ENCODE assay signal across 26 cellular contexts in the genomic region with DNA sequence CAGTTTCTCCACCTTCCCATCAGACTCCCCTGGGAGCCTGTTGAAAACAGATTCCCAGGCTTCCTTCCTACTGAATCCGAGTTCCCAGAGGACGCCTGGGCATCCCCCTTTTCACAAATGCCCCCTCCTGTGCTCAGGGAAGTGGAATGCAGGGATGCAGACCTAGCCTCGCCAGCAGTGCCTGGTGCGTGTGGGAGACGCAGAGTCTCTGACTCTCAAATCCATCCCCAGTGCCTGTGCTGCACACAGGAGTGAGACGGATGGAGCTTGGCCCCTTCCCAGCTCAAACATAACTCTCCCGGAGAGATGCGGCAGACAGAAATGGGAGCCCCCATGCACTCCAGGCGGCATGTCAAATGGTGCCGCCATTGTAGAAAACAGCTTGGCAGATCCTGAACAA.
"Had no signal": no experiment of that assay in that cellular context is flagged by ENCODE, and none has a peak within 500 bp of the region (broad histone marks: within the 10 kb centered on the region; RNA-seq: fewer than 3 reads in every experiment).

No MANE protein-coding gene starts in this region.

- H3K4me3 Mint-ChIP-seq: activated B cell treated with CpG ODN at 0.5 μM for 24 hours; activated CD4-positive, alpha-beta memory T cell treated with anti-CD3 and anti-CD28 coated beads for 36 hours; activated CD4-positive, alpha-beta T cell treated with anti-CD3 and anti-CD28 coated beads, Interleukin-2, amount 10 ng/mL, durations not matched to agents 24 days and 14 days; activated naive CD8-positive, alpha-beta T cell treated with anti-CD3 and anti-CD28 coated beads, Interleukin-2, amount 50 U/mL, for 24 hours; activated T-cell treated with anti-CD3 and anti-CD28 coated beads, Interleukin-2, amount 50 U/mL, for 4 hours; central memory CD8-positive, alpha-beta T cell; T-helper 17 cell had no signal

- H3K36me3 ChIP-seq: ascending aorta had no signal

- H3K27me3 ChIP-seq: ascending aorta, body of pancreas had no signal

- H3K9me3 Mint-ChIP-seq: activated B cell treated with CpG ODN at 0.5 μM for 24 hours; activated CD4-positive, alpha-beta memory T cell treated with anti-CD3 and anti-CD28 coated beads for 36 hours; activated CD4-positive, alpha-beta T cell treated with anti-CD3 and anti-CD28 coated beads, Interleukin-2, amount 10 ng/mL, durations not matched to agents 24 days and 14 days; activated naive CD4-positive, alpha-beta T cell treated with anti-CD3 and anti-CD28 coated beads, Interleukin-2, amount 50 U/mL, for 72 hours; activated naive CD8-positive, alpha-beta T cell treated with anti-CD3 and anti-CD28 coated beads, Interleukin-2, amount 50 U/mL, for 24 hours; activated T-cell treated with anti-CD3 and anti-CD28 coated beads, Interleukin-2, amount 50 U/mL, for 4 hours; central memory CD8-positive, alpha-beta T cell had no signal

- H3K9me3 ChIP-seq: ascending aorta, body of pancreas had no signal

- H3K4me1 ChIP-seq: ascending aorta, body of pancreas had no signal

- H3K4me1 Mint-ChIP-seq: activated CD4-positive, alpha-beta T cell treated with anti-CD3 and anti-CD28 coated beads, Interleukin-2, amount 10 ng/mL, durations not matched to agents 24 days and 14 days; central memory CD8-positive, alpha-beta T cell had no signal

- H3K36me3 Mint-ChIP-seq: activated CD4-positive, alpha-beta memory T cell treated with anti-CD3 and anti-CD28 coated beads for 36 hours; activated naive CD4-positive, alpha-beta T cell treated with anti-CD3 and anti-CD28 coated beads, Interleukin-2, amount 50 U/mL, for 72 hours had no signal

- H3K27me3 Mint-ChIP-seq: activated CD4-positive, alpha-beta T cell treated with anti-CD3 and anti-CD28 coated beads, Interleukin-2, amount 10 ng/mL, durations not matched to agents 24 days and 14 days had no signal

- H3K27ac ChIP-seq: ascending aorta, body of pancreas had no signal

- H3K4me3 ChIP-seq: ascending aorta, body of pancreas, K562 had no signal

- ATAC-seq: activated naive CD4-positive, alpha-beta T cell treated with anti-CD3 and anti-CD28 coated beads, Interleukin-2, amount 50 U/mL, for 72 hours; activated naive CD8-positive, alpha-beta T cell treated with anti-CD3 and anti-CD28 coated beads, Interleukin-2, amount 50 U/mL, for 24 hours; activated T-cell treated with anti-CD3 and anti-CD28 coated beads, Interleukin-2, amount 50 U/mL, for 4 hours; body of pancreas; K562; PC-3; T-helper 17 cell had no signal

- H3K27ac Mint-ChIP-seq: activated B cell treated with CpG ODN at 0.5 μM for 24 hours; activated CD4-positive, alpha-beta memory T cell treated with anti-CD3 and anti-CD28 coated beads for 36 hours; activated CD4-positive, alpha-beta T cell treated with anti-CD3 and anti-CD28 coated beads, Interleukin-2, amount 10 ng/mL, durations not matched to agents 24 days and 14 days; activated naive CD4-positive, alpha-beta T cell treated with anti-CD3 and anti-CD28 coated beads, Interleukin-2, amount 50 U/mL, for 72 hours; activated naive CD8-positive, alpha-beta T cell treated with anti-CD3 and anti-CD28 coated beads, Interleukin-2, amount 50 U/mL, for 24 hours; T-helper 17 cell had no signal

- DNase-seq: activated B cell treated with CpG ODN at 0.5 μM for 24 hours; activated CD4-positive, alpha-beta memory T cell treated with anti-CD3 and anti-CD28 coated beads for 36 hours; activated CD4-positive, alpha-beta T cell treated with anti-CD3 and anti-CD28 coated beads for 1 hour; activated CD4-positive, alpha-beta T cell treated with anti-CD3 and anti-CD28 coated beads, Interleukin-2, amount 10 ng/mL, durations not matched to agents 24 days and 14 days; activated CD8-positive, alpha-beta memory T cell treated with anti-CD3 and anti-CD28 coated beads for 24 hours; activated effector memory CD4-positive, alpha-beta T cell treated with anti-CD3 and anti-CD28 coated beads, Interleukin-2, amount 50 U/mL, for 16 hours; activated naive CD4-positive, alpha-beta T cell treated with Interleukin-2 at 50 U/mL for 16 hours; activated naive CD8-positive, alpha-beta T cell treated with anti-CD3 and anti-CD28 coated beads, Interleukin-2, amount 50 U/mL, for 24 hours; activated T-cell treated with anti-CD3 and anti-CD28 coated beads, Interleukin-2, amount 50 U/mL, for 4 hours; amniotic stem cell; body of pancreas; Karpas-422; MM.1S; NCI-H146; NCI-H187 treated with DMSO at 0.1 percent for 48 hours; NCI-H2081 treated with DMSO at 0.1 percent for 48 hours; NCI-H345; NCI-H510A; PC-3; SIG-M5; T-helper 17 cell; T-helper 9 cell had no signal
